26 cellular contexts compared by ENCODE assay signal in the genomic region with DNA sequence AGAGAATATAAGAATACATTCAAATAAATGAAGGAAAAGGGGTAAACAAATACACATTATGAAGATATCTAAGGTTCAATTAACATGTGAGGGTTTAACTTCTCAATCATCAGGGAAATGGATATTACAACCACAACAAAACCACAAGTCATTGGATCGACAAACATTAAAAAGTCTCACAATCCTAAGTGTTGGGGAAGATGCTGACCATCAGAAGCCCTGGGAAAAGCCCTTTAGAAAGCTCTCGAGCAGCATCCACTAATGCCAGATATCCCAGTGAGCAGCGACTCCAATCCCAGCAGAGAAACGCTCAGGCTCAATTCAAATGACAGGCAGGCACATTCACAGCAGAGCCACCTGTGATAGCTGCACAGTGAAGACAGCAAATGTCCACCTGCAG. TPM values are rescaled to one million over a fixed set of nuclear protein-coding genes. Genes with fewer than 3 reads are reported as not detected.
"Had no signal": no experiment of that assay in that cellular context is flagged by ENCODE, and none has a peak within 500 bp of the region (broad histone marks: within the 10 kb centered on the region; RNA-seq: fewer than 3 reads in every experiment).

No MANE protein-coding gene starts in this region.

- H3K9me3 ChIP-seq: SJSA1 had no signal

- H3K4me1 ChIP-seq: SJSA1 had no signal

- H3K36me3 Mint-ChIP-seq: IgD-negative memory B cell had no signal

- DNase-seq: KBM-7, MG63, NCI-H1092, NCI-H1105 treated with DMSO at 0.1 percent for 48 hours, NCI-H1417 treated with DMSO at 0.1 percent for 48 hours, NCI-H146, NCI-H1694 treated with DMSO at 0.1 percent for 48 hours, NCI-H1930, NCI-H2081 treated with DMSO at 0.1 percent for 48 hours, NCI-H2171, NCI-H226, NCI-H446, NCI-H510A, NCI-H524 treated with DMSO at 0.1 percent for 48 hours, NCI-H69, NCI-H774, Right ventricle myocardium superior, RPMI8226, SIG-M5 had no signal

- H3K4me3 Mint-ChIP-seq: IgD-negative memory B cell had no signal

- H3K27ac ChIP-seq: HL-60, SJSA1, SK-N-MC had no signal

- H3K4me3 ChIP-seq: MG63, SJSA1, SK-N-MC had no signal

- FAIRE-seq: HTR-8/SVneo, RCC 7860 had no signal

- H3K4me1 Mint-ChIP-seq: IgD-negative memory B cell had no signal

- H3K27ac Mint-ChIP-seq: IgD-negative memory B cell had no signal

- H3K36me3 ChIP-seq: MG63, SJSA1 had no signal

RNA-seq across cellular contexts. Expression of gene TPRX1, which starts 3.1 kb away (rescaled TPM):
- total RNA-seq: LHCN-M2, Right ventricle myocardium superior, SJSA1 had no signal
- polyA plus RNA-seq: IgD-negative memory B cell had no signal

RNA-seq across cellular contexts. Expression of gene CRX, which starts 20.5 kb away (rescaled TPM):
- total RNA-seq: LHCN-M2, Right ventricle myocardium superior, SJSA1 had no signal
- polyA plus RNA-seq: IgD-negative memory B cell had no signal

RNA-seq across cellular contexts. Expression of gene TPRX2, which starts 57.8 kb away (rescaled TPM):
- total RNA-seq: LHCN-M2, Right ventricle myocardium superior, SJSA1 had no signal
- polyA plus RNA-seq: IgD-negative memory B cell had no signal
